ENCODE assay signal across 9 cellular contexts in the genomic region with DNA sequence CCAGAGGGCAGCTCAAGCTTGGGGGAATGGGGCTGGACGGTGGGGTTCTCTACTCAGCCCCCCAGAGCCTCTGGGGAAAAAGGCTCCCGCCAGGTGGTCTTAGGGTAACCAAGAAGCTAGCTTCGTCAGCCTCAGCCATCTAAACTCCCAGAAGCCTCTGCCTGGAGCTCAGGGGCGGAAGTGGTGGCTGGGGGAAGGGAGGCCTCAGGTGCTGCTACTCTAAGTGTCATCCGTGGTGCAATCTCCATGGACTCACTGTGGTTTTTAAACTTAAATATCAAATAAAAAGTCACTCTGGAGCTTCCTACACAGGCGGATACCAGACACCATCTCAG. TPM values are rescaled to one million over a fixed set of nuclear protein-coding genes. Genes with fewer than 3 reads are reported as not detected.
A peak's percentile ranks its signal among the peaks of the same experiment; 100 is the strongest.
DNase-seq lines count a peak whose midpoint lies in the region; ATAC-seq and TF ChIP-seq lines count a peak whose summit lies in the region.
"Had no signal": no experiment of that assay in that cellular context is flagged by ENCODE, and none has a peak within 500 bp of the region (broad histone marks: within the 10 kb centered on the region; RNA-seq: fewer than 3 reads in every experiment).

No MANE protein-coding gene starts in this region.

- DNase-seq in activated CD4-positive, alpha-beta T cell treated with anti-CD3 and anti-CD28 coated beads, Interleukin-2, amount 10 ng/mL, durations not matched to agents 7 days and 5 days, result peak; percentile 85
- DNase-seq in Right ventricle myocardium inferior (ENCODE audit: missing footprints) (peak; percentile 80), NCI-H446 treated with DMSO at 0.1 percent for 48 hours (lab: John Stamatoyannopoulos, UW) (no peak), mesothelial cell of epicardium (ENCODE audit: low spot score in 2 of 2, unreplicated experiment in 2 of 2) (no peak), AG08395 (ENCODE audit: low spot score) (no peak)
- peak; percentile 55 for DNase-seq in stimulated activated CD8-positive, alpha-beta memory T cell treated with anti-CD3 and anti-CD28 coated beads, Interleukin-12 subunit alpha, Interleukin-12 subunit beta, amount 100 ng/mL, for 24 hours (ENCODE audit: extremely low read depth)

- peaks cover 52% of the 10 kb centered on the region for H3K4me1 Mint-ChIP-seq in activated CD4-positive, alpha-beta T cell treated with anti-CD3 and anti-CD28 coated beads, Interleukin-2, amount 10 ng/mL, durations not matched to agents 7 days and 5 days
- peaks cover 4% of the 10 kb centered on the region for H3K4me1 Mint-ChIP-seq in mesothelial cell of epicardium

- no peak for TF ChIP-seq CTCF in mesothelial cell of epicardium (IDR thresholded peaks at IDR 0.05; ENCODE audit: unreplicated experiment)

- no peaks in the 10 kb centered on the region for H3K27me3 Mint-ChIP-seq in activated CD4-positive, alpha-beta T cell treated with anti-CD3 and anti-CD28 coated beads, Interleukin-2, amount 10 ng/mL, durations not matched to agents 7 days and 5 days
- peaks cover 68% of the 10 kb centered on the region for H3K27me3 Mint-ChIP-seq in mesothelial cell of epicardium (ENCODE audit: low read depth)

- CTCF ChIA-PET in activated CD4-positive, alpha-beta T cell treated with anti-CD3 and anti-CD28 coated beads, Interleukin-2, amount 10 ng/mL, durations not matched to agents 7 days and 5 days (lab: Charles Lee), result interaction anchor here (0.7 to 1.0 kb wide), 3 partner anchors 17 to 103 kb away, joined by 3 to 4 read pairs (median 4); no protein-coding TSS in a partner anchor

- ATAC-seq in GM19452 (IDR thresholded peaks at IDR 0.05; ENCODE audit: unreplicated experiment) (peak; percentile 68), HG03457 (IDR thresholded peaks at IDR 0.05; ENCODE audit: unreplicated experiment) (peak; percentile 55), Right ventricle myocardium inferior (no peak)
- ATAC-seq: body of pancreas had no signal

- H3K4me3 Mint-ChIP-seq in activated CD4-positive, alpha-beta T cell treated with anti-CD3 and anti-CD28 coated beads, Interleukin-2, amount 10 ng/mL, durations not matched to agents 7 days and 5 days, result peak overlapping the region; percentile 87
- no peak overlapping the region for H3K4me3 Mint-ChIP-seq in mesothelial cell of epicardium

- intact Hi-C loops in Right ventricle myocardium inferior (cut with DNase I), result no loop called here

- H3K36me3 Mint-ChIP-seq in activated CD4-positive, alpha-beta T cell treated with anti-CD3 and anti-CD28 coated beads, Interleukin-2, amount 10 ng/mL, durations not matched to agents 7 days and 5 days (ENCODE audit: low read depth), result peaks cover 47% of the 10 kb centered on the region
- H3K36me3 Mint-ChIP-seq in mesothelial cell of epicardium, result no peaks in the 10 kb centered on the region

- peak overlapping the region; percentile 96 for H3K27ac Mint-ChIP-seq in activated CD4-positive, alpha-beta T cell treated with anti-CD3 and anti-CD28 coated beads, Interleukin-2, amount 10 ng/mL, durations not matched to agents 7 days and 5 days
- no peak overlapping the region for H3K27ac Mint-ChIP-seq in mesothelial cell of epicardium

- POLR2A ChIA-PET in activated CD4-positive, alpha-beta T cell treated with anti-CD3 and anti-CD28 coated beads, Interleukin-2, amount 10 ng/mL, durations not matched to agents 7 days and 5 days (lab: Charles Lee), result interaction anchor here (1.4 to 1.8 kb wide), 2 partner anchors 11 to 55 kb away, joined by 3 to 8 read pairs; a partner anchor contains a TSS

- peaks cover 20% of the 10 kb centered on the region for H3K9me3 Mint-ChIP-seq in activated CD4-positive, alpha-beta T cell treated with anti-CD3 and anti-CD28 coated beads, Interleukin-2, amount 10 ng/mL, durations not matched to agents 7 days and 5 days
- peaks cover 31% of the 10 kb centered on the region for H3K9me3 Mint-ChIP-seq in mesothelial cell of epicardium

RNA-seq across cellular contexts. Expression of a gene that starts 0.7 kb away (rescaled TPM):
- 100 to 1,000 TPM; 270 to 300 TPM for total RNA-seq in activated CD4-positive, alpha-beta T cell treated with anti-CD3 and anti-CD28 coated beads, Interleukin-2, amount 10 ng/mL, durations not matched to agents 7 days and 5 days
- total RNA-seq in Right ventricle myocardium inferior (7.9 TPM), mesothelial cell of epicardium (0.16 to 0.25 TPM (median 0.18 TPM) in 3 replicates)

RNA-seq across cellular contexts. Expression of a gene that starts 54.2 kb away (rescaled TPM):
- 10 to 100 TPM; 45.7 to 60.0 TPM for total RNA-seq in activated CD4-positive, alpha-beta T cell treated with anti-CD3 and anti-CD28 coated beads, Interleukin-2, amount 10 ng/mL, durations not matched to agents 7 days and 5 days
- 4.6 TPM for total RNA-seq in Right ventricle myocardium inferior
- 22.5 to 23.0 TPM (median 22.6 TPM) in 3 replicates for total RNA-seq in mesothelial cell of epicardium

Comparison
In these comparisons a context has a peak if more than half of its experiments do, and no peak if none do; other contexts are left out.
1. DNase-seq: peak in activated CD4-positive, alpha-beta T cell treated with anti-CD3 and anti-CD28 coated beads, Interleukin-2, amount 10 ng/mL, durations not matched to agents 7 days and 5 days (single experiment), Right ventricle myocardium inferior (single experiment) and stimulated activated CD8-positive, alpha-beta memory T cell treated with anti-CD3 and anti-CD28 coated beads, Interleukin-12 subunit alpha, Interleukin-12 subunit beta, amount 100 ng/mL, for 24 hours (single experiment); none in NCI-H446 treated with DMSO at 0.1 percent for 48 hours (single experiment), mesothelial cell of epicardium (0 of 2) and AG08395 (single experiment).
2. RNA of a gene that starts 0.7 kb away (total RNA-seq): 270 to 300 TPM in activated CD4-positive, alpha-beta T cell treated with anti-CD3 and anti-CD28 coated beads, Interleukin-2, amount 10 ng/mL, durations not matched to agents 7 days and 5 days; 7.9 TPM in Right ventricle myocardium inferior (single experiment) and 0.16 to 0.25 TPM in mesothelial cell of epicardium; every median in the first group is over 10 times any median in the second.